In genomic region chr18:4781873-4782272, GRCh38 we compare ENCODE assay signal across 32 cellular contexts.
"Had no signal": no experiment of that assay in that cellular context is flagged by ENCODE, and none has a peak within 500 bp of the region (broad histone marks: within the 10 kb centered on the region; RNA-seq: fewer than 3 reads in every experiment).

No MANE protein-coding gene starts in this region.

- H3K36me3 ChIP-seq: adrenal gland, brain microvascular endothelial cell, breast epithelium had no signal

- H3K27ac ChIP-seq: adrenal gland, body of pancreas, brain microvascular endothelial cell, breast epithelium, VCaP had no signal

- H3K9me3 ChIP-seq: adrenal gland, body of pancreas had no signal

- H3K27me3 ChIP-seq: adrenal gland, body of pancreas, brain microvascular endothelial cell, breast epithelium had no signal

- ATAC-seq: activated CD8-positive, alpha-beta T cell treated with anti-CD3 and anti-CD28 coated beads for 36 hours; activated naive CD4-positive, alpha-beta T cell treated with anti-CD3 and anti-CD28 coated beads, Interleukin-2, amount 50 U/mL, for 72 hours; activated T-cell treated with anti-CD3 and anti-CD28 coated beads, Interleukin-2, amount 50 U/mL, for 4 hours; activated T-cell treated with anti-CD3 and anti-CD28 coated beads, Interleukin-2, amount 50 U/mL, for 72 hours; activated T-helper 17 cell treated with anti-CD3 and anti-CD28 coated beads, Interleukin-2, amount 50 U/mL, for 72 hours; body of pancreas had no signal

- H3K4me1 ChIP-seq: adrenal gland, body of pancreas, breast epithelium had no signal

- H3K4me3 ChIP-seq: adrenal gland, body of pancreas, breast epithelium had no signal

- DNase-seq: activated B cell treated with CpG ODN at 0.5 μM for 24 hours; activated CD4-positive, alpha-beta memory T cell treated with anti-CD3 and anti-CD28 coated beads for 36 hours; activated CD4-positive, alpha-beta T cell treated with anti-CD3 and anti-CD28 coated beads for 4 hours; activated CD4-positive, alpha-beta T cell treated with anti-CD3 and anti-CD28 coated beads, Interleukin-2, amount 10 ng/mL, durations not matched to agents 24 days and 14 days; activated CD4-positive, alpha-beta T cell treated with anti-CD3 and anti-CD28 coated beads, Interleukin-2, amount 50 U/mL, for 1 hour; activated CD4-positive, alpha-beta T cell treated with anti-CD3 and anti-CD28 coated beads, Interleukin-2, amount 50 U/mL, for 4 hours; activated CD4-positive, CD25-positive, alpha-beta regulatory T cell treated with anti-CD3 and anti-CD28 coated beads, Interleukin-2, amount 50 U/mL, for 72 hours; activated CD8-positive, alpha-beta memory T cell treated with anti-CD3 and anti-CD28 coated beads, Interleukin-2, amount 50 U/mL, for 4 hours; activated CD8-positive, alpha-beta T cell treated with anti-CD3 and anti-CD28 coated beads for 36 hours; activated effector memory CD4-positive, alpha-beta T cell treated with anti-CD3 and anti-CD28 coated beads, Interleukin-2, amount 50 U/mL, for 16 hours; activated gamma-delta T cell treated with Interleukin-2 at 50 U/mL for 16 hours; activated naive CD4-positive, alpha-beta T cell; activated naive CD4-positive, alpha-beta T cell treated with anti-CD3 and anti-CD28 coated beads for 36 hours; activated naive CD4-positive, alpha-beta T cell treated with anti-CD3 and anti-CD28 coated beads, Interleukin-2, amount 50 U/mL, for 16 hours; activated naive CD8-positive, alpha-beta T cell treated with anti-CD3 and anti-CD28 coated beads for 36 hours; activated T-cell treated with anti-CD3 and anti-CD28 coated beads for 4 hours; activated T-cell treated with anti-CD3 and anti-CD28 coated beads, Interleukin-2, amount 50 U/mL, for 1 hour; activated T-cell treated with anti-CD3 and anti-CD28 coated beads, Interleukin-2, amount 50 U/mL, for 4 hours; activated T-cell treated with anti-CD3 and anti-CD28 coated beads, Interleukin-2, amount 50 U/mL, for 72 hours; adrenal gland; amniotic stem cell; aorta; body of pancreas; brain microvascular endothelial cell; central memory CD4-positive, alpha-beta T cell; T-helper 1 cell; T-helper 2 cell; T-helper 9 cell had no signal
